In genomic region chr12:109727746-109728726, GRCh38 we compare ENCODE assay signal across 16 cellular contexts. TPM values are rescaled to one million over a fixed set of nuclear protein-coding genes. Genes with fewer than 3 reads are reported as not detected.
A peak's percentile ranks its signal among the peaks of the same experiment; 100 is the strongest.
DNase-seq lines count a peak whose midpoint lies in the region; ATAC-seq and TF ChIP-seq lines count a peak whose summit lies in the region.
"Had no signal": no experiment of that assay in that cellular context is flagged by ENCODE, and none has a peak within 500 bp of the region (broad histone marks: within the 10 kb centered on the region; RNA-seq: fewer than 3 reads in every experiment).

No MANE protein-coding gene starts in this region.

- H3K36me3 Mint-ChIP-seq in progenitor cell of endocrine pancreas (ENCODE audit: insufficient read depth): no peaks in the 10 kb centered on the region
- H3K36me3 Mint-ChIP-seq: natural killer cell treated with Interleukin-12 subunit alpha and Interleukin-12 subunit beta and Interleukin-15 and Interleukin-18, amount 100 ng/mL, for 72 hours had no signal

- no peak overlapping the region for H3K4ac ChIP-seq in trophoblast cell (ENCODE audit: low read depth, low read length)

- no peaks in the 10 kb centered on the region for H3K9me3 ChIP-seq in BE2C
- no peaks in the 10 kb centered on the region for H3K9me3 ChIP-seq in esophagus muscularis mucosa
- peaks cover 1% of the 10 kb centered on the region for H3K9me3 ChIP-seq in trophoblast cell (ENCODE audit: insufficient read depth, low read depth, low read length)
- H3K9me3 ChIP-seq in gastroesophageal sphincter: no peaks in the 10 kb centered on the region
- H3K9me3 ChIP-seq: ascending aorta, Caco-2 had no signal

- H3K79me2 ChIP-seq in trophoblast cell (ENCODE audit: control insufficient read depth, insufficient read depth, low read length, poor library complexity): no peaks in the 10 kb centered on the region

- no peak overlapping the region for H4K12ac ChIP-seq in trophoblast cell (ENCODE audit: low read depth, low read length)

- H4K91ac ChIP-seq in trophoblast cell (ENCODE audit: low read depth, low read length): no peak overlapping the region

- no peak for TF ChIP-seq POLR2A in esophagus muscularis mucosa (IDR thresholded peaks at IDR 0.05; ENCODE audit: low read depth)
- no peak for TF ChIP-seq POLR2A in gastroesophageal sphincter (IDR thresholded peaks at IDR 0.05)

- no peaks in the 10 kb centered on the region for H3K79me1 ChIP-seq in trophoblast cell (ENCODE audit: low read length)

- no peak overlapping the region for H3K9ac ChIP-seq in trophoblast cell (ENCODE audit: low read length)

- H3K27me3 ChIP-seq in BE2C (no peaks in the 10 kb centered on the region), esophagus muscularis mucosa (no peaks in the 10 kb centered on the region), trophoblast cell (ENCODE audit: insufficient read depth, low read length) (no peaks in the 10 kb centered on the region), gastroesophageal sphincter (no peaks in the 10 kb centered on the region)
- H3K27me3 ChIP-seq: ascending aorta had no signal

- no peak overlapping the region for H3K23ac ChIP-seq in trophoblast cell (ENCODE audit: low read length)

- H2BK120ac ChIP-seq in trophoblast cell (ENCODE audit: insufficient read depth, low read length, poor library complexity): no peak overlapping the region

- H3K4me3 Mint-ChIP-seq in progenitor cell of endocrine pancreas (ENCODE audit: low read depth): no peak overlapping the region
- H3K4me3 Mint-ChIP-seq: natural killer cell treated with Interleukin-12 subunit alpha and Interleukin-12 subunit beta and Interleukin-15 and Interleukin-18, amount 100 ng/mL, for 72 hours; stimulated activated naive CD8-positive, alpha-beta T cell treated with anti-CD3 and anti-CD28 coated beads, Interleukin-15, Interleukin-2, amounts not matched to agents 100 ng/mL and 50 ng/mL, for 24 hours had no signal

- H2AFZ ChIP-seq in trophoblast cell (ENCODE audit: insufficient read depth, low read length, poor library complexity): no peak overlapping the region

- DNase-seq in BE2C (peak; percentile 8), NCI-H2171 (lab: John Stamatoyannopoulos, UW) (peak; percentile 19), esophagus muscularis mucosa (ENCODE audit: extremely low spot score) (no peak), trophoblast cell (peak; percentile 37 to 60), NCI-H774 (lab: John Stamatoyannopoulos, UW) (no peak), progenitor cell of endocrine pancreas (ENCODE audit: low spot score, unreplicated experiment) (no peak)
- no peak for DNase-seq in activated CD4-positive, CD25-positive, alpha-beta regulatory T cell treated with anti-CD3 and anti-CD28 coated beads, Interleukin-2, amount 50 U/mL, for 72 hours
- DNase-seq: cortex of kidney, NCI-H146, T-helper 2 cell had no signal

- H3K4me1 Mint-ChIP-seq in progenitor cell of endocrine pancreas (ENCODE audit: low read depth): peaks cover 11% of the 10 kb centered on the region

- H3K27ac ChIP-seq in esophagus muscularis mucosa (replicated peaks in 1 of 4) (peak overlapping the region; percentile 2 to 57 (median 46)), trophoblast cell (ENCODE audit: low read depth, low read length) (no peak overlapping the region), gastroesophageal sphincter (peak overlapping the region in 2 of 4 donors; percentile 12 to 36)
- H3K27ac ChIP-seq: ascending aorta had no signal

- WGBS in esophagus muscularis mucosa: 78% methylated on average over 8 of the region's 14 CpGs
- WGBS in trophoblast cell (ENCODE audit: extremely low coverage, insufficient coverage, insufficient read length): no CpG with 5 or more reads among the region's 14 CpGs
- 58 to 75% methylated on average over 2 to 11 of the region's 14 CpGs for WGBS in gastroesophageal sphincter (ENCODE audit: low coverage in 1 of 2), 2 donors

- no peak overlapping the region for H2AK5ac ChIP-seq in trophoblast cell (ENCODE audit: low read length)

- H3K4me1 ChIP-seq in BE2C (peaks cover 66% of the 10 kb centered on the region), esophagus muscularis mucosa (peaks cover 15 to 41% (median 35%) of the 10 kb centered on the region in 4 donors), trophoblast cell (ENCODE audit: control insufficient read depth in 1 of 2, insufficient read depth in 2 of 2, low read length in 2 of 2) (peaks cover 0 to 3% of the 10 kb centered on the region in 2 experiments), gastroesophageal sphincter (peaks cover 0 to 37% (median 5%) of the 10 kb centered on the region in 3 donors)
- H3K4me1 ChIP-seq: Caco-2 had no signal

- no peaks in the 10 kb centered on the region for H3K9me3 Mint-ChIP-seq in progenitor cell of endocrine pancreas (ENCODE audit: low read depth)
- H3K9me3 Mint-ChIP-seq: activated T-helper 2 cell treated with anti-CD3 and anti-CD28 coated beads, Interferon-gamma antibody, Interleukin-2, Interleukin-4, amounts not matched to agents 10 μg/mL and 5 μg/mL and 100 μg/mL, durations not matched to agents 14 hours and 24 hours and 36 hours; natural killer cell treated with Interleukin-12 subunit alpha and Interleukin-12 subunit beta and Interleukin-15 and Interleukin-18, amount 100 ng/mL, for 72 hours; stimulated activated naive CD8-positive, alpha-beta T cell treated with anti-CD3 and anti-CD28 coated beads, Interleukin-15, Interleukin-2, amounts not matched to agents 100 ng/mL and 50 ng/mL, for 24 hours had no signal

- TF ChIP-seq EP300 in esophagus muscularis mucosa (IDR thresholded peaks at IDR 0.05): no peak
- no peak for TF ChIP-seq EP300 in gastroesophageal sphincter (IDR thresholded peaks at IDR 0.05)

- TF ChIP-seq CTCF in BE2C (IDR thresholded peaks at IDR 0.05; ENCODE audit: low read depth, low read length): no peak
- TF ChIP-seq CTCF in esophagus muscularis mucosa (IDR thresholded peaks at IDR 0.05): no peak
- no peak for TF ChIP-seq CTCF in gastroesophageal sphincter (IDR thresholded peaks at IDR 0.05)
- no peak for TF ChIP-seq CTCF in progenitor cell of endocrine pancreas (IDR thresholded peaks at IDR 0.05; ENCODE audit: unreplicated experiment)

- intact Hi-C loops in esophagus muscularis mucosa (cut with DNase I): no loop called here

- H3K4me2 ChIP-seq in trophoblast cell (ENCODE audit: low read length): no peak overlapping the region

- H2BK5ac ChIP-seq in trophoblast cell (ENCODE audit: low read depth, low read length, poor library complexity): no peak overlapping the region

- no peak overlapping the region for H3K18ac ChIP-seq in trophoblast cell (ENCODE audit: low read length)

- H2BK12ac ChIP-seq in trophoblast cell (ENCODE audit: low read length): no peak overlapping the region

- H3K4me3 ChIP-seq in BE2C (ENCODE audit: low read depth, low read length) (no peak overlapping the region), esophagus muscularis mucosa (no peak overlapping the region), trophoblast cell (ENCODE audit: low read depth, low read length) (no peak overlapping the region), gastroesophageal sphincter (no peak overlapping the region)
- H3K4me3 ChIP-seq: ascending aorta had no signal

- H3K36me3 ChIP-seq in BE2C: peaks cover 95% of the 10 kb centered on the region
- no peaks in the 10 kb centered on the region for H3K36me3 ChIP-seq in esophagus muscularis mucosa
- no peaks in the 10 kb centered on the region for H3K36me3 ChIP-seq in trophoblast cell (ENCODE audit: control insufficient read depth in 1 of 2, insufficient read depth in 2 of 2, low read length in 2 of 2)
- no peaks in the 10 kb centered on the region for H3K36me3 ChIP-seq in gastroesophageal sphincter
- H3K36me3 ChIP-seq: ascending aorta had no signal

- ATAC-seq in gastroesophageal sphincter: no peak
- ATAC-seq: natural killer cell treated with Interleukin-12 subunit alpha and Interleukin-12 subunit beta and Interleukin-15 and Interleukin-18, amount 100 ng/mL, for 72 hours had no signal

- no peak overlapping the region for H4K8ac ChIP-seq in trophoblast cell (ENCODE audit: low read depth, low read length)

- no peak overlapping the region for H3K27ac Mint-ChIP-seq in progenitor cell of endocrine pancreas
- H3K27ac Mint-ChIP-seq: activated T-helper 2 cell treated with anti-CD3 and anti-CD28 coated beads, Interferon-gamma antibody, Interleukin-2, Interleukin-4, amounts not matched to agents 10 μg/mL and 5 μg/mL and 100 μg/mL, durations not matched to agents 14 hours and 24 hours and 36 hours; natural killer cell treated with Interleukin-12 subunit alpha and Interleukin-12 subunit beta and Interleukin-15 and Interleukin-18, amount 100 ng/mL, for 72 hours; stimulated activated naive CD8-positive, alpha-beta T cell treated with anti-CD3 and anti-CD28 coated beads, Interleukin-15, Interleukin-2, amounts not matched to agents 100 ng/mL and 50 ng/mL, for 24 hours had no signal

- no peak overlapping the region for H3K14ac ChIP-seq in trophoblast cell (ENCODE audit: low read length)

- H3K27me3 Mint-ChIP-seq in progenitor cell of endocrine pancreas: no peaks in the 10 kb centered on the region

RNA-seq across cellular contexts. Expression of gene FAM222A, which starts 14.4 kb away (rescaled TPM):
- polyA plus RNA-seq in BE2C (2012; ENCODE audit: insufficient read depth, insufficient read length, low read depth): 227 TPM
- 1 to 10 TPM in 3 of 4 donors, under 1 TPM in 1; 0.42 to 3.8 (median 3.2) TPM for total RNA-seq in esophagus muscularis mucosa
- 3.8 and 4.1 TPM in 2 replicates for polyA plus RNA-seq in trophoblast cell (2013)
- total RNA-seq in gastroesophageal sphincter: 1 to 10 TPM in 2 of 4 donors, under 1 TPM in 2; 0.54 to 3.7 (median 0.92) TPM
- total RNA-seq in progenitor cell of endocrine pancreas: 11.6 and 12.7 TPM in 2 replicates

Comparison
In these comparisons a context has a peak if more than half of its experiments do, and no peak if none do; other contexts are left out.
1. DNase-seq: peak in BE2C (single experiment), NCI-H2171 (single experiment) and trophoblast cell (2 of 2); none in esophagus muscularis mucosa (single experiment), NCI-H774 (single experiment), activated CD4-positive, CD25-positive, alpha-beta regulatory T cell treated with anti-CD3 and anti-CD28 coated beads, Interleukin-2, amount 50 U/mL, for 72 hours (single experiment) and progenitor cell of endocrine pancreas (single experiment).